In the genomic region with DNA sequence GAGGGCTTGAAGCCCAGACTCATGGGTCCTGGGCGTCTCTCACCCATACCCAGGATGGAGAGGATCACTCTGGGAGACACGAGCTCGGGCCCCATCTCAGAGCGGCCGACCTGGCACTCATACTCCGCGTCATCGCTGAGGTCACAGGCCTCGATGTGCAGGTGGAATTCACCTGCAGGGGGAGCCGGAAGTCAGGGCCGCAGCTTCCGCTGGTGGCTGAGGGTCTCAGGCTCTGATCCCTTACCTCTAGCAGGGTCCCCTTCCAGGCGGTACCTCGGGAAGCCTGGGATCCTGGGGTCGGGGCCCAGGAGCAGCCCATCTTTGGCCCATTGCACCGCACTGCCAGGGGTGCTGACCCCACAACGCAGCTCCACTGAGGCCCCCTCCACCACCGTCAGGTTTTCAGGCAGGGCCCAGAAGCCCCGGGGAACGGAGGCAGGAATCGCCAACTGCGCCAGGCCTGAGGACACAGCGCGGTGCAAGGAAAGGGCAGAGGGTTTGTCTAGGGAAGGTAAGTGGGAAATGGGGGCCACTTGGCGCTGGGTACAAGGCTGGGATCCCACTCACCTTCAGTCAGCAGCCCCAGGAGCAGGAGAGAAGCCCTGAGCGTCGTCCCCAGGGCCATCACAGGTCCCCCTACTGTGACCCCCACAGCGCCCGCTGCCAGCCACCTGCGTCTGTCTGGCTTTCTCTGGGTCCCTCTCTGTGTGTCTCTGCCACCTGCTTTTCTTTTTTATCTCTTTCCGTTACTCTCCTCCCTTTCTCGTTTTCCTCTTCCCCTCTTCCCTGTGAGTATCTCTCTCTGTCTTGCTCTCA, we compare ENCODE assay signal across 11 cellular contexts. TPM values are rescaled to one million over a fixed set of nuclear protein-coding genes. Genes with fewer than 3 reads are reported as not detected.
A peak's percentile ranks its signal among the peaks of the same experiment; 100 is the strongest.
DNase-seq lines count a peak whose midpoint lies in the region; ATAC-seq and TF ChIP-seq lines count a peak whose summit lies in the region.
"Had no signal": no experiment of that assay in that cellular context is flagged by ENCODE, and none has a peak within 500 bp of the region (broad histone marks: within the 10 kb centered on the region; RNA-seq: fewer than 3 reads in every experiment).

No MANE protein-coding gene starts in this region.

- H3K27me3 Mint-ChIP-seq in WTC11 (ENCODE audit: low read depth) = peaks cover 86% of the 10 kb centered on the region
- H3K27me3 Mint-ChIP-seq in neural crest cell (ENCODE audit: low read depth) = peaks cover 71% of the 10 kb centered on the region

- DNase-seq in NCI-H510A treated with DMSO at 0.1 percent for 48 hours (lab: John Stamatoyannopoulos, UW) = peak; percentile 4
- no peak for DNase-seq in NCI-H510A (lab: John Stamatoyannopoulos, UW)
- DNase-seq in WTC11 (ENCODE audit: low spot score) = peak; percentile 84
- peak; percentile 22 for DNase-seq in neural crest cell (ENCODE audit: low read depth, low spot score)
- no peak for DNase-seq in NCI-H774 (lab: John Stamatoyannopoulos, UW)
- DNase-seq in OCI-M1 (lab: John Stamatoyannopoulos, UW) = no peak
- DNase-seq: activated CD8-positive, alpha-beta memory T cell treated with anti-CD3 and anti-CD28 coated beads, Interleukin-2, amount 50 U/mL, for 48 hours; NCI-H446; T-helper 1 cell had no signal

- POLR2A ChIA-PET in WTC11 (lab: Charles Lee) = interaction anchor here (0.7 kb wide), 1 partner anchor 28 kb away, joined by 3 read pairs; no protein-coding TSS in a partner anchor

- CTCF ChIA-PET in WTC11 (lab: Charles Lee) = interaction anchor here (0.5 to 2.9 kb wide), 19 partner anchors 9 to 203 kb away, joined by 3 to 36 read pairs (median 5); partner anchors contain the start of genes APLP1 and THAP8

- H3K27ac Mint-ChIP-seq in WTC11 = peak overlapping the region; percentile 36; the same call in 1 of the 2 replicates
- H3K27ac Mint-ChIP-seq in neural crest cell (ENCODE audit: unreplicated experiment) = no peak overlapping the region

- no peaks in the 10 kb centered on the region for H3K36me3 Mint-ChIP-seq in WTC11
- H3K36me3 Mint-ChIP-seq in neural crest cell (ENCODE audit: low read depth) = no peaks in the 10 kb centered on the region

- ATAC-seq in WTC11 = peak; percentile 83

- H3K4me1 Mint-ChIP-seq in WTC11 (peaks cover 29% of the 10 kb centered on the region), neural crest cell (peaks cover 16% of the 10 kb centered on the region)

- H3K4me3 Mint-ChIP-seq in WTC11 (peak overlapping the region; percentile 53), neural crest cell (no peak overlapping the region)

- H3K9me3 Mint-ChIP-seq in WTC11 (no peaks in the 10 kb centered on the region), neural crest cell (no peaks in the 10 kb centered on the region)

- TF ChIP-seq CTCF in WTC11 (IDR thresholded peaks at IDR 0.05) (peak; percentile 46; the same call in 1 of the 2 replicates), neural crest cell (conservative IDR thresholded peaks at IDR 0.05) (peak; percentile 42)

TF ChIP-seq in WTC11, 78 proteins besides CTCF, POLR2A, EP300 and RAD21 (continues in another document):
- TF ChIP-seq SOX15 (CRISPR knock-in tag; IDR thresholded peaks at IDR 0.05) = no peak
- TF ChIP-seq FOXP1 (CRISPR knock-in tag; IDR thresholded peaks at IDR 0.05; ENCODE audit: borderline replicate concordance) = peak; percentile 30; the same call in 1 of the 2 replicates
- peak; percentile 60; the same call in 1 of the 2 replicates for TF ChIP-seq CREM (CRISPR knock-in tag; IDR thresholded peaks at IDR 0.05)
- TF ChIP-seq, protein P1, sequence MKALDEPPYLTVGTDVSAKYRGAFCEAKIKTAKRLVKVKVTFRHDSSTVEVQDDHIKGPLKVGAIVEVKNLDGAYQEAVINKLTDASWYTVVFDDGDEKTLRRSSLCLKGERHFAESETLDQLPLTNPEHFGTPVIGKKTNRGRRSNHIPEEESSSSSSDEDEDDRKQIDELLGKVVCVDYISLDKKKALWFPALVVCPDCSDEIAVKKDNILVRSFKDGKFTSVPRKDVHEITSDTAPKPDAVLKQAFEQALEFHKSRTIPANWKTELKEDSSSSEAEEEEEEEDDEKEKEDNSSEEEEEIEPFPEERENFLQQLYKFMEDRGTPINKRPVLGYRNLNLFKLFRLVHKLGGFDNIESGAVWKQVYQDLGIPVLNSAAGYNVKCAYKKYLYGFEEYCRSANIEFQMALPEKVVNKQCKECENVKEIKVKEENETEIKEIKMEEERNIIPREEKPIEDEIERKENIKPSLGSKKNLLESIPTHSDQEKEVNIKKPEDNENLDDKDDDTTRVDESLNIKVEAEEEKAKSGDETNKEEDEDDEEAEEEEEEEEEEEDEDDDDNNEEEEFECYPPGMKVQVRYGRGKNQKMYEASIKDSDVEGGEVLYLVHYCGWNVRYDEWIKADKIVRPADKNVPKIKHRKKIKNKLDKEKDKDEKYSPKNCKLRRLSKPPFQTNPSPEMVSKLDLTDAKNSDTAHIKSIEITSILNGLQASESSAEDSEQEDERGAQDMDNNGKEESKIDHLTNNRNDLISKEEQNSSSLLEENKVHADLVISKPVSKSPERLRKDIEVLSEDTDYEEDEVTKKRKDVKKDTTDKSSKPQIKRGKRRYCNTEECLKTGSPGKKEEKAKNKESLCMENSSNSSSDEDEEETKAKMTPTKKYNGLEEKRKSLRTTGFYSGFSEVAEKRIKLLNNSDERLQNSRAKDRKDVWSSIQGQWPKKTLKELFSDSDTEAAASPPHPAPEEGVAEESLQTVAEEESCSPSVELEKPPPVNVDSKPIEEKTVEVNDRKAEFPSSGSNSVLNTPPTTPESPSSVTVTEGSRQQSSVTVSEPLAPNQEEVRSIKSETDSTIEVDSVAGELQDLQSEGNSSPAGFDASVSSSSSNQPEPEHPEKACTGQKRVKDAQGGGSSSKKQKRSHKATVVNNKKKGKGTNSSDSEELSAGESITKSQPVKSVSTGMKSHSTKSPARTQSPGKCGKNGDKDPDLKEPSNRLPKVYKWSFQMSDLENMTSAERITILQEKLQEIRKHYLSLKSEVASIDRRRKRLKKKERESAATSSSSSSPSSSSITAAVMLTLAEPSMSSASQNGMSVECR (CRISPR knock-in tag; IDR thresholded peaks at IDR 0.05; ENCODE audit: borderline replicate concordance) = no peak
- no peak for TF ChIP-seq ATF1 (CRISPR knock-in tag; IDR thresholded peaks at IDR 0.05)
- no peak for TF ChIP-seq TEAD1 (CRISPR knock-in tag; IDR thresholded peaks at IDR 0.05)
- no peak for TF ChIP-seq MXD4 (CRISPR knock-in tag; IDR thresholded peaks at IDR 0.05; ENCODE audit: borderline replicate concordance)
- TF ChIP-seq JAZF1 (CRISPR knock-in tag; IDR thresholded peaks at IDR 0.05) = no peak
- TF ChIP-seq PRRX2 (CRISPR knock-in tag; IDR thresholded peaks at IDR 0.05) = no peak
- TF ChIP-seq, protein P2, sequence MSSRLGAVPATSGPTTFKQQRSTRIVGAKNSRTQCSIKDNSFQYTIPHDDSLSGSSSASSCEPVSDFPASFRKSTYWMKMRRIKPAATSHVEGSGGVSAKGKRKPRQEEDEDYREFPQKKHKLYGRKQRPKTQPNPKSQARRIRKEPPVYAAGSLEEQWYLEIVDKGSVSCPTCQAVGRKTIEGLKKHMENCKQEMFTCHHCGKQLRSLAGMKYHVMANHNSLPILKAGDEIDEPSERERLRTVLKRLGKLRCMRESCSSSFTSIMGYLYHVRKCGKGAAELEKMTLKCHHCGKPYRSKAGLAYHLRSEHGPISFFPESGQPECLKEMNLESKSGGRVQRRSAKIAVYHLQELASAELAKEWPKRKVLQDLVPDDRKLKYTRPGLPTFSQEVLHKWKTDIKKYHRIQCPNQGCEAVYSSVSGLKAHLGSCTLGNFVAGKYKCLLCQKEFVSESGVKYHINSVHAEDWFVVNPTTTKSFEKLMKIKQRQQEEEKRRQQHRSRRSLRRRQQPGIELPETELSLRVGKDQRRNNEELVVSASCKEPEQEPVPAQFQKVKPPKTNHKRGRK (CRISPR knock-in tag; IDR thresholded peaks at IDR 0.05; ENCODE audit: borderline replicate concordance) = no peak
- TF ChIP-seq ZBTB43 (CRISPR knock-in tag; IDR thresholded peaks at IDR 0.05) = no peak
- no peak for TF ChIP-seq ZNF121 (CRISPR knock-in tag; IDR thresholded peaks at IDR 0.05)
- no peak for TF ChIP-seq IRF1 (CRISPR knock-in tag; IDR thresholded peaks at IDR 0.05)
- TF ChIP-seq ZBTB21 (CRISPR knock-in tag; IDR thresholded peaks at IDR 0.05; ENCODE audit: borderline replicate concordance) = peak; percentile 93
- no peak for TF ChIP-seq EMX1 (CRISPR knock-in tag; IDR thresholded peaks at IDR 0.05)
- TF ChIP-seq, protein P3, sequence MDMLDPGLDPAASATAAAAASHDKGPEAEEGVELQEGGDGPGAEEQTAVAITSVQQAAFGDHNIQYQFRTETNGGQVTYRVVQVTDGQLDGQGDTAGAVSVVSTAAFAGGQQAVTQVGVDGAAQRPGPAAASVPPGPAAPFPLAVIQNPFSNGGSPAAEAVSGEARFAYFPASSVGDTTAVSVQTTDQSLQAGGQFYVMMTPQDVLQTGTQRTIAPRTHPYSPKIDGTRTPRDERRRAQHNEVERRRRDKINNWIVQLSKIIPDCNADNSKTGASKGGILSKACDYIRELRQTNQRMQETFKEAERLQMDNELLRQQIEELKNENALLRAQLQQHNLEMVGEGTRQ (CRISPR knock-in tag; IDR thresholded peaks at IDR 0.05) = no peak

RNA-seq across cellular contexts. Expression of gene NPHS1, which starts 0.9 kb away (rescaled TPM):
- total RNA-seq in WTC11 (2021) (0.61 to 1.7 TPM (median 1.7 TPM) in 3 replicates), neural crest cell (not detected in 2 replicates)
- total RNA-seq: cardiac septum, lung microvascular endothelial cell had no signal

RNA-seq across cellular contexts. Expression of gene KIRREL2, which starts 5.3 kb away (rescaled TPM):
- 4.7 to 5.3 TPM (median 4.9 TPM) in 3 replicates for total RNA-seq in WTC11 (2021)
- total RNA-seq in neural crest cell = 4.5 and 5.2 TPM in 2 replicates
- total RNA-seq: cardiac septum, lung microvascular endothelial cell had no signal

RNA-seq across cellular contexts. Expression of gene APLP1, which starts 17.0 kb away (rescaled TPM):
- total RNA-seq in WTC11 (2021) (15.5 to 24.0 TPM (median 20.2 TPM) in 3 replicates), neural crest cell (140 and 143 TPM in 2 replicates)

RNA-seq across cellular contexts. Expression of gene PRODH2, which starts 38.8 kb away (rescaled TPM):
- total RNA-seq in WTC11 (2021) = 0.14 TPM in 1 of 3 replicates, not detected in the others
- not detected in 2 replicates for total RNA-seq in neural crest cell
- total RNA-seq: cardiac septum, lung microvascular endothelial cell had no signal

RNA-seq across cellular contexts. Expression of gene NFKBID, which starts 48.9 kb away (rescaled TPM):
- total RNA-seq in WTC11 (2021) (10.6 to 13.9 TPM (median 12.8 TPM) in 3 replicates), neural crest cell (6.4 and 8.0 TPM in 2 replicates)

Comparison
In these comparisons a context has a peak if more than half of its experiments do, and no peak if none do; other contexts are left out.
1. DNase-seq: peak in NCI-H510A treated with DMSO at 0.1 percent for 48 hours (single experiment), WTC11 (single experiment) and neural crest cell (single experiment); none in NCI-H510A (single experiment), NCI-H774 (single experiment) and OCI-M1 (single experiment).